ENCODE assay signal across 22 cellular contexts in the genomic region with DNA sequence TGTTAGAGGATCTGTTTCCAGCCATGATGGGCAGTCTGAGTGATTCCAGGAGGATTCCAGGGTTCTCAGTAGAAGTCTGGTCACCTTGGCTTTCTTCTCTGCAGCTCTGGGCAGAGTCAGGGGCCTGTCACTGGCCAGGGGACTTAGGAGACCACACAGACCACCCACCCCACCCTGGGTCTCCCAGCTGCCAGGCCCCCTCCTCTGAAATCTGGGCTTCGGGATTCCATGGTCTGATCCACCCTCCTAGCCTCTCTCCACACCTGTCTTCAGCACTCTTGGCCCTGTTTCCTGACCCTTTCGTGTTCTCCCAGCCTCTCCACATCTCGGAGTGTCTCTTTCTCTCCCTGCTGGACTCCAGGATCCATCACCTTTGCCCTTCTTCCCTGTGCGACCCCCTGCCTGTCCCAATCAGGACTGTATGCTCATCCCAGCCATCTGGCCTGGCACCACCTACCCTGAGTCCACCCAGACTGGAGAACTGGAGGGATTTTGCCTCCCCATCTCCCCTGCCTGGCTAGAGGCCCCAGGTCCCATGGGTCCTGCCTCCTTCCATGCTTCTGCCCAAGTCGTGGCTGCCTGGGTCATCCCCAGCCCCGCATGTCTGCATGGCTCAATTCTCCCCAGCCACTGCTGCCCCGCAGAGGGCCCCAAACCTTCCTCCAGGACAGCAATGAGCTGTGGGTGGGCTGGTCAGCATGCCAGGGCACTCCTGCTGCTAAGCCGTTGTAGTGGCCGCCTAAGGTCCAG. TPM values are rescaled to one million over a fixed set of nuclear protein-coding genes. Genes with fewer than 3 reads are reported as not detected.
"Had no signal": no experiment of that assay in that cellular context is flagged by ENCODE, and none has a peak within 500 bp of the region (broad histone marks: within the 10 kb centered on the region; RNA-seq: fewer than 3 reads in every experiment).

No MANE protein-coding gene starts in this region.

- H3K36me3 Mint-ChIP-seq: activated CD8-positive, alpha-beta memory T cell treated with anti-CD3 and anti-CD28 coated beads, Interleukin-2, amount 10 ng/mL, durations not matched to agents 7 days and 5 days; immature natural killer cell; WTC11 had no signal

- H3K27me3 Mint-ChIP-seq: activated T-helper 17 cell treated with anti-CD3 and anti-CD28 coated beads, Interleukin-2, amount 50 U/mL, for 72 hours; naive thymus-derived CD8-positive, alpha-beta T cell; progenitor cell of endocrine pancreas had no signal

- H3K4me3 ChIP-seq: ascending aorta, breast epithelium, esophagus squamous epithelium, SK-N-MC, skin epidermis had no signal

- H3K4me1 ChIP-seq: ascending aorta, breast epithelium, esophagus squamous epithelium had no signal

- H3K27me3 ChIP-seq: ascending aorta, breast epithelium, esophagus squamous epithelium had no signal

- H3K4me1 Mint-ChIP-seq: activated CD4-positive, alpha-beta memory T cell treated with anti-CD3 and anti-CD28 coated beads, Interleukin-2, amount 10 ng/mL, durations not matched to agents 7 days and 5 days; activated CD8-positive, alpha-beta memory T cell treated with anti-CD3 and anti-CD28 coated beads, Interleukin-2, amount 10 ng/mL, durations not matched to agents 7 days and 5 days; activated T-helper 17 cell treated with anti-CD3 and anti-CD28 coated beads, Interleukin-2, amount 50 U/mL, for 72 hours; immature natural killer cell; naive thymus-derived CD8-positive, alpha-beta T cell; WTC11 had no signal

- H3K27ac Mint-ChIP-seq: activated CD4-positive, alpha-beta memory T cell treated with anti-CD3 and anti-CD28 coated beads, Interleukin-2, amount 10 ng/mL, durations not matched to agents 7 days and 5 days; activated CD8-positive, alpha-beta memory T cell treated with anti-CD3 and anti-CD28 coated beads, Interleukin-2, amount 10 ng/mL, durations not matched to agents 7 days and 5 days; activated naive CD4-positive, alpha-beta T cell treated with anti-CD3 and anti-CD28 coated beads for 36 hours; activated T-helper 17 cell treated with anti-CD3 and anti-CD28 coated beads, Interleukin-2, amount 50 U/mL, for 72 hours; immature natural killer cell; naive thymus-derived CD8-positive, alpha-beta T cell; progenitor cell of endocrine pancreas; T-helper 2 cell treated with Interferon-gamma antibody and Interleukin-4, amounts not matched to agents 5 μg/mL and 100 μg/mL, for 36 hours; WTC11 had no signal

- H3K9me3 Mint-ChIP-seq: activated CD4-positive, alpha-beta memory T cell treated with anti-CD3 and anti-CD28 coated beads, Interleukin-2, amount 10 ng/mL, durations not matched to agents 7 days and 5 days; T-helper 2 cell treated with Interferon-gamma antibody and Interleukin-4, amounts not matched to agents 5 μg/mL and 100 μg/mL, for 36 hours had no signal

- DNase-seq: activated CD4-positive, alpha-beta memory T cell treated with anti-CD3 and anti-CD28 coated beads, Interleukin-2, amount 10 ng/mL, durations not matched to agents 7 days and 5 days; activated CD4-positive, alpha-beta T cell treated with anti-CD3 and anti-CD28 coated beads for 4 hours; activated CD8-positive, alpha-beta memory T cell treated with anti-CD3 and anti-CD28 coated beads, Interleukin-2, amount 10 ng/mL, durations not matched to agents 7 days and 5 days; activated naive CD4-positive, alpha-beta T cell treated with anti-CD3 and anti-CD28 coated beads for 36 hours; activated T-cell treated with anti-CD3 and anti-CD28 coated beads, Interleukin-2, amount 50 U/mL, for 1 hour; dermis blood vessel endothelial cell; effector memory CD4-positive, alpha-beta T cell; esophagus squamous epithelium; immature natural killer cell; mesendoderm; occipital lobe; stimulated activated CD4-positive, alpha-beta T cell treated with anti-CD3 and anti-CD28 coated beads, Interleukin-15, amount 100 ng/mL, for 24 hours; stimulated activated CD4-positive, alpha-beta T cell treated with anti-CD3 and anti-CD28 coated beads, Interleukin-2, amount 100 ng/mL, for 48 hours had no signal

- ATAC-seq: activated CD8-positive, alpha-beta memory T cell treated with anti-CD3 and anti-CD28 coated beads, Interleukin-2, amount 10 ng/mL, durations not matched to agents 7 days and 5 days; activated T-helper 17 cell treated with anti-CD3 and anti-CD28 coated beads, Interleukin-2, amount 50 U/mL, for 72 hours; naive thymus-derived CD8-positive, alpha-beta T cell; WTC11 had no signal

- H3K9me3 ChIP-seq: ascending aorta, esophagus squamous epithelium had no signal

- H3K27ac ChIP-seq: ascending aorta, breast epithelium, esophagus squamous epithelium, SK-N-MC, skin epidermis had no signal

- H3K4me3 Mint-ChIP-seq: activated CD4-positive, alpha-beta memory T cell treated with anti-CD3 and anti-CD28 coated beads, Interleukin-2, amount 10 ng/mL, durations not matched to agents 7 days and 5 days; activated CD8-positive, alpha-beta memory T cell treated with anti-CD3 and anti-CD28 coated beads, Interleukin-2, amount 10 ng/mL, durations not matched to agents 7 days and 5 days; activated naive CD4-positive, alpha-beta T cell treated with anti-CD3 and anti-CD28 coated beads for 36 hours; activated T-helper 17 cell treated with anti-CD3 and anti-CD28 coated beads, Interleukin-2, amount 50 U/mL, for 72 hours; immature natural killer cell; naive thymus-derived CD8-positive, alpha-beta T cell; T-helper 2 cell treated with Interferon-gamma antibody and Interleukin-4, amounts not matched to agents 5 μg/mL and 100 μg/mL, for 36 hours; WTC11 had no signal

- H3K36me3 ChIP-seq: ascending aorta, breast epithelium, esophagus squamous epithelium had no signal

RNA-seq across cellular contexts. Expression of gene SAXO2, which starts 52.3 kb away (rescaled TPM):
- total RNA-seq: activated CD8-positive, alpha-beta memory T cell treated with anti-CD3 and anti-CD28 coated beads, Interleukin-2, amount 10 ng/mL, durations not matched to agents 7 days and 5 days; activated T-helper 17 cell treated with anti-CD3 and anti-CD28 coated beads, Interleukin-2, amount 50 U/mL, for 72 hours; ascending aorta had no signal
